Comparison of ENCODE assay signal across 14 cellular contexts in genomic region chr6:139568157-139568955, GRCh38.
DNase-seq lines count a peak whose midpoint lies in the region; ATAC-seq, FAIRE-seq and TF ChIP-seq lines count a peak whose summit lies in the region.
"Had no signal": no experiment of that assay in that cellular context is flagged by ENCODE, and none has a peak within 500 bp of the region (broad histone marks: within the 10 kb centered on the region; RNA-seq: fewer than 3 reads in every experiment).

No MANE protein-coding gene starts in this region.

- H3K4me3 ChIP-seq in PC-3 (ENCODE audit: low read length) (no peak overlapping the region), endothelial cell of umbilical vein (replicated peaks in 1 of 3; ENCODE audit: insufficient read depth in 1 of 3, low read depth in 1 of 3, low read length in 3 of 3) (peak overlapping the region in 1 of 3 experiments; percentile 22), upper lobe of right lung (no peak overlapping the region)
- H3K4me3 ChIP-seq: cardiac muscle cell, mucosa of descending colon, suprapubic skin had no signal

- H3K9me3 ChIP-seq in PC-3 (ENCODE audit: low read length) (no peaks in the 10 kb centered on the region), endothelial cell of umbilical vein (replicated peaks; ENCODE audit: control insufficient read depth, insufficient read depth, low read length) (no peaks in the 10 kb centered on the region), upper lobe of right lung (no peaks in the 10 kb centered on the region)
- H3K9me3 ChIP-seq: mucosa of descending colon, suprapubic skin had no signal

- H3K27ac ChIP-seq in PC-3 (ENCODE audit: low read length) (peak overlapping the region; percentile 63), endothelial cell of umbilical vein (ENCODE audit: insufficient read depth, low read depth, low read length) (peak overlapping the region; percentile 81), upper lobe of right lung (no peak overlapping the region)
- H3K27ac ChIP-seq: 22Rv1, cardiac muscle cell, suprapubic skin had no signal

- no peaks in the 10 kb centered on the region for H3K9me2 ChIP-seq in PC-3 (replicated peaks; ENCODE audit: low read length)

- no peak overlapping the region for H2AFZ ChIP-seq in PC-3 (ENCODE audit: low read length)
- peak overlapping the region; percentile 80 for H2AFZ ChIP-seq in endothelial cell of umbilical vein (ENCODE audit: low read depth, low read length)

- TF ChIP-seq POLR2A in endothelial cell of umbilical vein (IDR thresholded peaks at IDR 0.05; ENCODE audit: low read depth, low read length): no peak

- CTCF ChIA-PET in PC-3 (lab: Charles Lee): interaction anchor here (0.5 to 0.7 kb wide), 3 partner anchors 52 to 559 kb away, joined by 3 to 4 read pairs (median 3); no protein-coding TSS in a partner anchor
- CTCF ChIA-PET in endothelial cell of umbilical vein (lab: Charles Lee): interaction anchor here (0.7 to 1.8 kb wide), 7 partner anchors 10 to 199 kb away, joined by 3 to 8 read pairs (median 3); partner anchors contain the start of gene CITED2
- CTCF ChIA-PET in activated CD4-positive, alpha-beta T cell treated with anti-CD3 and anti-CD28 coated beads, Interleukin-2, amount 10 ng/mL, durations not matched to agents 7 days and 5 days (lab: Charles Lee): interaction anchor here (0.6 kb wide), 1 partner anchor 75 kb away, joined by 4 read pairs; no protein-coding TSS in a partner anchor

- H3K36me3 Mint-ChIP-seq in activated CD4-positive, alpha-beta T cell treated with anti-CD3 and anti-CD28 coated beads, Interleukin-2, amount 10 ng/mL, durations not matched to agents 7 days and 5 days (ENCODE audit: low read depth): no peaks in the 10 kb centered on the region

- POLR2A ChIA-PET in PC-3 (lab: Charles Lee; ENCODE audit: unreplicated experiment) (interaction anchor here (0.6 kb wide), 1 partner anchor 1808 kb away, joined by 5 read pairs; no protein-coding TSS in a partner anchor), endothelial cell of umbilical vein (lab: Charles Lee) (interaction anchor here (0.6 to 1.6 kb wide), 3 partner anchors 19 to 194 kb away, joined by 3 to 18 read pairs (median 6); partner anchors contain the start of gene CITED2)
- POLR2A ChIA-PET in activated CD4-positive, alpha-beta T cell treated with anti-CD3 and anti-CD28 coated beads, Interleukin-2, amount 10 ng/mL, durations not matched to agents 7 days and 5 days (lab: Charles Lee): no interaction called here

- H3K27me3 ChIP-seq in PC-3 (ENCODE audit: low read length): no peaks in the 10 kb centered on the region
- no peaks in the 10 kb centered on the region for H3K27me3 ChIP-seq in endothelial cell of umbilical vein (ENCODE audit: control insufficient read depth in 2 of 2, insufficient read depth in 2 of 2, low read length in 2 of 2)
- no peaks in the 10 kb centered on the region for H3K27me3 ChIP-seq in upper lobe of right lung
- H3K27me3 ChIP-seq: cardiac muscle cell, suprapubic skin had no signal

- dilution Hi-C loops in endothelial cell of umbilical vein (cut with MboI; ENCODE audit: extremely low pct_ligation_motif_present, low sequenced_read_pairs): no loop called here

- H3K4me2 ChIP-seq in PC-3 (ENCODE audit: low read length) (peak overlapping the region; percentile 56), endothelial cell of umbilical vein (ENCODE audit: insufficient read depth, low read length) (peak overlapping the region; percentile 87)

- no peaks in the 10 kb centered on the region for H3F3A ChIP-seq in PC-3 (ENCODE audit: low read length, unreplicated experiment)

- no peaks in the 10 kb centered on the region for H3K4me1 Mint-ChIP-seq in activated CD4-positive, alpha-beta T cell treated with anti-CD3 and anti-CD28 coated beads, Interleukin-2, amount 10 ng/mL, durations not matched to agents 7 days and 5 days

- H3K4me3 Mint-ChIP-seq in activated CD4-positive, alpha-beta T cell treated with anti-CD3 and anti-CD28 coated beads, Interleukin-2, amount 10 ng/mL, durations not matched to agents 7 days and 5 days: no peak overlapping the region
- H3K4me3 Mint-ChIP-seq: activated CD4-positive, alpha-beta T cell treated with anti-CD3 and anti-CD28 coated beads, Interleukin-2, amount 10 ng/mL, durations not matched to agents 24 days and 14 days had no signal

- H3K79me2 ChIP-seq in PC-3 (ENCODE audit: low read length) (no peaks in the 10 kb centered on the region), endothelial cell of umbilical vein (ENCODE audit: control insufficient read depth, insufficient read depth, low read length) (no peaks in the 10 kb centered on the region)

- ATAC-seq in PC-3 (peak; percentile 34), HG03039 (IDR thresholded peaks at IDR 0.05; ENCODE audit: unreplicated experiment) (no peak), upper lobe of right lung (no peak)
- ATAC-seq: mucosa of descending colon had no signal

- no TSS peak for BruUV-seq in PC-3 (replicated peaks; lab: Mats Ljungman, UMichigan)
- TSS peak; percentile 74 for BruUV-seq in endothelial cell of umbilical vein (replicated peaks; lab: Mats Ljungman, UMichigan)

- H3K36me3 ChIP-seq in PC-3 (ENCODE audit: low read depth, low read length) (no peaks in the 10 kb centered on the region), endothelial cell of umbilical vein (ENCODE audit: control insufficient read depth in 2 of 2, extremely low read depth in 1 of 2, insufficient read depth in 2 of 2, low read length in 2 of 2) (no peaks in the 10 kb centered on the region), upper lobe of right lung (no peaks in the 10 kb centered on the region)
- H3K36me3 ChIP-seq: cardiac muscle cell, suprapubic skin had no signal

- H3K27me3 Mint-ChIP-seq in activated CD4-positive, alpha-beta T cell treated with anti-CD3 and anti-CD28 coated beads, Interleukin-2, amount 10 ng/mL, durations not matched to agents 7 days and 5 days: no peaks in the 10 kb centered on the region
- H3K27me3 Mint-ChIP-seq: activated CD4-positive, alpha-beta T cell treated with anti-CD3 and anti-CD28 coated beads, Interleukin-2, amount 10 ng/mL, durations not matched to agents 24 days and 14 days had no signal

- no peaks in the 10 kb centered on the region for H3K9me1 ChIP-seq in endothelial cell of umbilical vein (replicated peaks; ENCODE audit: control insufficient read depth, extremely low read depth, insufficient read depth, low read length)

- peaks cover 26% of the 10 kb centered on the region for H3K4me1 ChIP-seq in PC-3 (ENCODE audit: insufficient read depth, low read length)
- peaks cover 24% of the 10 kb centered on the region for H3K4me1 ChIP-seq in endothelial cell of umbilical vein (ENCODE audit: control insufficient read depth, extremely low read depth, insufficient read depth, low read length)
- H3K4me1 ChIP-seq in upper lobe of right lung: peaks cover 12% of the 10 kb centered on the region
- H3K4me1 ChIP-seq: suprapubic skin had no signal

- H4K20me1 ChIP-seq in PC-3 (ENCODE audit: low read length): no peaks in the 10 kb centered on the region
- no peaks in the 10 kb centered on the region for H4K20me1 ChIP-seq in endothelial cell of umbilical vein (replicated peaks; ENCODE audit: control insufficient read depth, extremely low read depth, insufficient read depth, low read length)

- H3K9ac ChIP-seq in PC-3 (ENCODE audit: low read length): no peak overlapping the region
- H3K9ac ChIP-seq in endothelial cell of umbilical vein (replicated peaks; ENCODE audit: extremely low read depth, insufficient read depth, low read length): peak overlapping the region; percentile 50

- intact Hi-C loops in PC-3 (cut with micrococcal nuclease) (loop anchor here (10.0 kb wide), 1 partner anchor 194 kb away; the partner anchor contains the start of gene CITED2), endothelial cell of umbilical vein (cut with micrococcal nuclease) (loop anchor here (2.0 to 10.0 kb wide), 2 partner anchors 30 to 1996 kb away; no protein-coding TSS in a partner anchor), upper lobe of right lung (cut with DNase I) (no loop called here)

- DNase-seq in NOMO-1 treated with DMSO at 0.1 percent for 48 hours (lab: John Stamatoyannopoulos, UW; ENCODE audit: unreplicated experiment) (peak; percentile 71), NOMO-1 treated with dmso at 0.1 percent for 144 hours (lab: John Stamatoyannopoulos, UW; ENCODE audit: unreplicated experiment) (no peak), PC-3 (peak; percentile 11), endothelial cell of umbilical vein (ENCODE audit: low read depth, low spot score) (no peak), UCSD-AML1 (lab: John Stamatoyannopoulos, UW; ENCODE audit: unreplicated experiment) (no peak), upper lobe of right lung (no peak)
- no peak for DNase-seq in activated CD4-positive, alpha-beta T cell treated with anti-CD3 and anti-CD28 coated beads, Interleukin-2, amount 10 ng/mL, durations not matched to agents 7 days and 5 days
- DNase-seq: activated CD4-positive, alpha-beta T cell treated with anti-CD3 and anti-CD28 coated beads, Interleukin-2, amount 10 ng/mL, durations not matched to agents 24 days and 14 days; mucosa of descending colon had no signal

- no peak for TF ChIP-seq CTCF in PC-3 (conservative IDR thresholded peaks at IDR 0.05; ENCODE audit: low read depth, low read length)
- no peak for TF ChIP-seq CTCF in endothelial cell of umbilical vein (IDR thresholded peaks at IDR 0.05; ENCODE audit: extremely low read depth in 1 of 2, insufficient read depth in 1 of 2, low read depth in 1 of 2, low read length in 2 of 2)
- no peak for TF ChIP-seq CTCF in upper lobe of right lung (IDR thresholded peaks at IDR 0.05)

- no peak for FAIRE-seq in endothelial cell of umbilical vein (lab: Jason Lieb, UNC)

- H3K27ac Mint-ChIP-seq in activated CD4-positive, alpha-beta T cell treated with anti-CD3 and anti-CD28 coated beads, Interleukin-2, amount 10 ng/mL, durations not matched to agents 7 days and 5 days: no peak overlapping the region
- H3K27ac Mint-ChIP-seq: activated CD4-positive, alpha-beta T cell treated with anti-CD3 and anti-CD28 coated beads, Interleukin-2, amount 10 ng/mL, durations not matched to agents 24 days and 14 days; activated T-helper 2 cell treated with anti-CD3 and anti-CD28 coated beads, Interferon-gamma antibody, Interleukin-2, Interleukin-4, amounts not matched to agents 10 μg/mL and 5 μg/mL and 100 μg/mL, durations not matched to agents 14 hours and 24 hours and 36 hours had no signal

- no peaks in the 10 kb centered on the region for H3K9me3 Mint-ChIP-seq in activated CD4-positive, alpha-beta T cell treated with anti-CD3 and anti-CD28 coated beads, Interleukin-2, amount 10 ng/mL, durations not matched to agents 7 days and 5 days
- H3K9me3 Mint-ChIP-seq: activated CD4-positive, alpha-beta T cell treated with anti-CD3 and anti-CD28 coated beads, Interleukin-2, amount 10 ng/mL, durations not matched to agents 24 days and 14 days; activated T-helper 2 cell treated with anti-CD3 and anti-CD28 coated beads, Interferon-gamma antibody, Interleukin-2, Interleukin-4, amounts not matched to agents 10 μg/mL and 5 μg/mL and 100 μg/mL, durations not matched to agents 14 hours and 24 hours and 36 hours had no signal

TF ChIP-seq in endothelial cell of umbilical vein, 7 proteins besides CTCF, POLR2A, EP300 and RAD21:
- TF ChIP-seq FOS (IDR thresholded peaks at IDR 0.05; ENCODE audit: borderline replicate concordance, insufficient read depth, low read length) (peak; percentile 50), MAX (IDR thresholded peaks at IDR 0.05; ENCODE audit: insufficient read depth, insufficient read length) (no peak)

Comparison
In these comparisons a context has a peak if more than half of its experiments do, and no peak if none do; other contexts are left out.
1. DNase-seq: peak in NOMO-1 treated with DMSO at 0.1 percent for 48 hours (single experiment) and PC-3 (single experiment); none in NOMO-1 treated with dmso at 0.1 percent for 144 hours (single experiment), endothelial cell of umbilical vein (single experiment), activated CD4-positive, alpha-beta T cell treated with anti-CD3 and anti-CD28 coated beads, Interleukin-2, amount 10 ng/mL, durations not matched to agents 7 days and 5 days (single experiment), UCSD-AML1 (single experiment) and upper lobe of right lung (single experiment).